In genomic region chr5:178463321-178464155, GRCh38 we compare ENCODE assay signal across 16 cellular contexts.
"Had no signal": no experiment of that assay in that cellular context is flagged by ENCODE, and none has a peak within 500 bp of the region (broad histone marks: within the 10 kb centered on the region; RNA-seq: fewer than 3 reads in every experiment).

No MANE protein-coding gene starts in this region.

- H3K36me3 ChIP-seq: cardiac muscle cell, left lung, sigmoid colon, upper lobe of right lung had no signal

- H3K27ac Mint-ChIP-seq: activated B cell treated with CpG ODN at 0.5 μM for 24 hours; activated CD4-positive, alpha-beta memory T cell treated with anti-CD3 and anti-CD28 coated beads for 36 hours; activated naive CD4-positive, alpha-beta T cell treated with anti-CD3 and anti-CD28 coated beads, Interleukin-2, amount 50 U/mL, for 24 hours; stimulated activated effector memory CD8-positive, alpha-beta T cell treated with anti-CD3 and anti-CD28 coated beads, Interleukin-12 subunit alpha, Interleukin-12 subunit beta, amount 100 ng/mL, for 72 hours had no signal

- H3K27me3 Mint-ChIP-seq: activated CD4-positive, alpha-beta memory T cell treated with anti-CD3 and anti-CD28 coated beads for 36 hours had no signal

- H3K9me3 Mint-ChIP-seq: activated B cell treated with CpG ODN at 0.5 μM for 24 hours; activated CD4-positive, alpha-beta memory T cell treated with anti-CD3 and anti-CD28 coated beads for 36 hours; activated naive CD4-positive, alpha-beta T cell treated with anti-CD3 and anti-CD28 coated beads, Interleukin-2, amount 50 U/mL, for 24 hours; activated T-cell treated with anti-CD3 and anti-CD28 coated beads, Interleukin-2, amount 50 U/mL, for 4 hours; stimulated activated effector memory CD8-positive, alpha-beta T cell treated with anti-CD3 and anti-CD28 coated beads, Interleukin-12 subunit alpha, Interleukin-12 subunit beta, amount 100 ng/mL, for 72 hours had no signal

- H3K4me3 Mint-ChIP-seq: activated B cell treated with CpG ODN at 0.5 μM for 24 hours; activated CD4-positive, alpha-beta memory T cell treated with anti-CD3 and anti-CD28 coated beads for 36 hours; activated naive CD4-positive, alpha-beta T cell treated with anti-CD3 and anti-CD28 coated beads, Interleukin-2, amount 50 U/mL, for 24 hours; activated T-cell treated with anti-CD3 and anti-CD28 coated beads, Interleukin-2, amount 50 U/mL, for 4 hours; stimulated activated effector memory CD8-positive, alpha-beta T cell treated with anti-CD3 and anti-CD28 coated beads, Interleukin-12 subunit alpha, Interleukin-12 subunit beta, amount 100 ng/mL, for 72 hours had no signal

- H3K9me3 ChIP-seq: left lung, sigmoid colon, testis, upper lobe of right lung had no signal

- H3K4me1 ChIP-seq: testis had no signal

- H3K27me3 ChIP-seq: cardiac muscle cell, left lung, sigmoid colon, testis, upper lobe of right lung had no signal

- H2AFZ ChIP-seq: parathyroid adenoma had no signal

- H3K4me3 ChIP-seq: cardiac muscle cell, left lung, sigmoid colon, SK-N-MC, testis, upper lobe of right lung had no signal

- DNase-seq: activated B cell treated with CpG ODN at 0.5 μM for 24 hours; activated CD4-positive, alpha-beta memory T cell treated with anti-CD3 and anti-CD28 coated beads for 36 hours; activated CD4-positive, alpha-beta T cell treated with anti-CD3 and anti-CD28 coated beads for 4 hours; activated T-cell treated with anti-CD3 and anti-CD28 coated beads, Interleukin-2, amount 50 U/mL, for 4 hours; dermis blood vessel endothelial cell; foreskin melanocyte; left lung; sigmoid colon; stimulated activated CD4-positive, alpha-beta T cell treated with anti-CD3 and anti-CD28 coated beads, Interleukin-4, amount 100 ng/mL, for 24 hours; testis; upper lobe of right lung had no signal

- ATAC-seq: activated T-cell treated with anti-CD3 and anti-CD28 coated beads, Interleukin-2, amount 50 U/mL, for 4 hours; left lung; stimulated activated effector memory CD8-positive, alpha-beta T cell treated with anti-CD3 and anti-CD28 coated beads, Interleukin-12 subunit alpha, Interleukin-12 subunit beta, amount 100 ng/mL, for 72 hours; upper lobe of right lung had no signal

- H3K36me3 Mint-ChIP-seq: activated CD4-positive, alpha-beta memory T cell treated with anti-CD3 and anti-CD28 coated beads for 36 hours; activated naive CD4-positive, alpha-beta T cell treated with anti-CD3 and anti-CD28 coated beads, Interleukin-2, amount 50 U/mL, for 24 hours; stimulated activated effector memory CD8-positive, alpha-beta T cell treated with anti-CD3 and anti-CD28 coated beads, Interleukin-12 subunit alpha, Interleukin-12 subunit beta, amount 100 ng/mL, for 72 hours had no signal

- H3K27ac ChIP-seq: left lung, parathyroid adenoma, sigmoid colon, SK-N-MC, testis, upper lobe of right lung had no signal

- H3K9ac ChIP-seq: parathyroid adenoma had no signal

- H3K4me1 Mint-ChIP-seq: activated B cell treated with CpG ODN at 0.5 μM for 24 hours; activated naive CD4-positive, alpha-beta T cell treated with anti-CD3 and anti-CD28 coated beads, Interleukin-2, amount 50 U/mL, for 24 hours; stimulated activated effector memory CD8-positive, alpha-beta T cell treated with anti-CD3 and anti-CD28 coated beads, Interleukin-12 subunit alpha, Interleukin-12 subunit beta, amount 100 ng/mL, for 72 hours had no signal
